In genomic region chr20:48727226-48727625, GRCh38 we compare ENCODE assay signal across 15 cellular contexts.
"Had no signal": no experiment of that assay in that cellular context is flagged by ENCODE, and none has a peak within 500 bp of the region (broad histone marks: within the 10 kb centered on the region; RNA-seq: fewer than 3 reads in every experiment).

No MANE protein-coding gene starts in this region.

- H3K27ac ChIP-seq: body of pancreas, esophagus squamous epithelium, heart left ventricle, prostate gland, right lobe of liver, upper lobe of left lung had no signal

- ATAC-seq: activated CD4-positive, CD25-positive, alpha-beta regulatory T cell treated with anti-CD3 and anti-CD28 coated beads, Interleukin-2, amount 50 U/mL, for 24 hours; body of pancreas; heart left ventricle; left ventricle myocardium superior; right lobe of liver; stimulated activated naive B cell treated with anti-CD40 and anti-IgM and Interleukin-4, amounts not matched to agents 10 μg/mL and 1 μg/mL and 100 μg/mL, for 72 hours had no signal

- H3K4me3 Mint-ChIP-seq: stimulated activated naive B cell treated with anti-CD40 and anti-IgM and Interleukin-4, amounts not matched to agents 10 μg/mL and 1 μg/mL and 100 μg/mL, for 72 hours had no signal

- H3K4me3 ChIP-seq: adrenal gland, body of pancreas, esophagus squamous epithelium, heart left ventricle, prostate gland, right lobe of liver, upper lobe of left lung had no signal

- H3K9me3 ChIP-seq: adrenal gland, body of pancreas, esophagus squamous epithelium, heart left ventricle, prostate gland, right lobe of liver, upper lobe of left lung had no signal

- H3K4me1 ChIP-seq: prostate gland had no signal

- H3K36me3 ChIP-seq: prostate gland, right lobe of liver had no signal

- H3K27me3 ChIP-seq: adrenal gland, body of pancreas, esophagus squamous epithelium, heart left ventricle, right lobe of liver, upper lobe of left lung had no signal

- H3K27me3 Mint-ChIP-seq: stimulated activated naive B cell treated with anti-CD40 and anti-IgM and Interleukin-4, amounts not matched to agents 10 μg/mL and 1 μg/mL and 100 μg/mL, for 72 hours had no signal

- DNase-seq: activated CD4-positive, alpha-beta T cell treated with anti-CD3 and anti-CD28 coated beads, Interleukin-2, amount 50 U/mL, for 4 hours; activated naive CD4-positive, alpha-beta T cell treated with Interleukin-2 at 50 U/mL for 16 hours; adrenal gland; body of pancreas; cerebellar nuclear complex; esophagus squamous epithelium; foreskin fibroblast; heart left ventricle; islet precursor cell; left ventricle myocardium superior; right lobe of liver; stimulated activated naive B cell treated with anti-CD40 and anti-IgM and Interleukin-4, amounts not matched to agents 10 μg/mL and 1 μg/mL and 100 μg/mL, for 72 hours; upper lobe of left lung had no signal
